Comparison of ENCODE assay signal across 8 cellular contexts in genomic region chr16:22300427-22301071, GRCh38. TPM values are rescaled to one million over a fixed set of nuclear protein-coding genes. Genes with fewer than 3 reads are reported as not detected.
DNase-seq lines count a peak whose midpoint lies in the region; ATAC-seq and TF ChIP-seq lines count a peak whose summit lies in the region.

No MANE protein-coding gene starts in this region.

- CTCF ChIA-PET in activated CD4-positive, alpha-beta memory T cell treated with anti-CD3 and anti-CD28 coated beads, Interleukin-2, amount 10 ng/mL, durations not matched to agents 7 days and 5 days (lab: Charles Lee), result interaction anchor here (0.6 to 7.3 kb wide), 22 partner anchors 8 to 1100 kb away, joined by 3 to 183 read pairs (median 4); partner anchors contain the start of gene EEF2K

- POLR2A ChIA-PET in activated CD4-positive, alpha-beta memory T cell treated with anti-CD3 and anti-CD28 coated beads, Interleukin-2, amount 10 ng/mL, durations not matched to agents 7 days and 5 days (lab: Charles Lee), result interaction anchor here (0.7 to 5.6 kb wide), 6 partner anchors 14 to 110 kb away, joined by 3 to 49 read pairs (median 4); partner anchors contain the start of genes CDR2 and EEF2K
- POLR2A ChIA-PET in naive thymus-derived CD8-positive, alpha-beta T cell (lab: Charles Lee), result interaction anchor here (0.6 to 6.0 kb wide), 4 partner anchors 56 to 108 kb away, joined by 3 to 147 read pairs (median 4); no protein-coding TSS in a partner anchor

- H3K9me3 Mint-ChIP-seq in activated CD4-positive, alpha-beta memory T cell treated with anti-CD3 and anti-CD28 coated beads, Interleukin-2, amount 10 ng/mL, durations not matched to agents 7 days and 5 days, result no peaks in the 10 kb centered on the region
- peaks cover 0 to 7% (median 0%) of the 10 kb centered on the region in 9 donors for H3K9me3 Mint-ChIP-seq in naive thymus-derived CD8-positive, alpha-beta T cell

- DNase-seq in NCI-H2171 treated with DMSO at 0.1 percent for 48 hours (lab: John Stamatoyannopoulos, UW), result peak; percentile 48
- DNase-seq in NCI-H2171 (lab: John Stamatoyannopoulos, UW), result no peak
- peak; percentile 63 for DNase-seq in NCI-H2196 treated with DMSO at 0.1 percent for 48 hours (lab: John Stamatoyannopoulos, UW; ENCODE audit: unreplicated experiment)
- DNase-seq in activated CD4-positive, alpha-beta memory T cell treated with anti-CD3 and anti-CD28 coated beads, Interleukin-2, amount 10 ng/mL, durations not matched to agents 7 days and 5 days, result peak; percentile 63
- DNase-seq in epithelial cell of proximal tubule (ENCODE audit: low read depth), result no peak
- peak in 6 of 10 donors; percentile 17 to 45 (median 37) for DNase-seq in naive thymus-derived CD8-positive, alpha-beta T cell

- H3K27ac Mint-ChIP-seq in activated CD4-positive, alpha-beta memory T cell treated with anti-CD3 and anti-CD28 coated beads, Interleukin-2, amount 10 ng/mL, durations not matched to agents 7 days and 5 days, result peak overlapping the region; percentile 20
- H3K27ac Mint-ChIP-seq in naive thymus-derived CD8-positive, alpha-beta T cell, result peak overlapping the region; percentile 57 to 100 (median 96)

- no peak overlapping the region for H3K4me3 Mint-ChIP-seq in activated CD4-positive, alpha-beta memory T cell treated with anti-CD3 and anti-CD28 coated beads, Interleukin-2, amount 10 ng/mL, durations not matched to agents 7 days and 5 days
- H3K4me3 Mint-ChIP-seq in naive thymus-derived CD8-positive, alpha-beta T cell, result peak overlapping the region; percentile 6 to 78 (median 50)

- no peak for ATAC-seq in naive thymus-derived CD8-positive, alpha-beta T cell
- no peak for ATAC-seq in HG03469 (IDR thresholded peaks at IDR 0.05; ENCODE audit: unreplicated experiment)
- ATAC-seq in GM19324 (IDR thresholded peaks at IDR 0.05; ENCODE audit: low FRiP score, unreplicated experiment), result no peak

- H3K27me3 Mint-ChIP-seq in activated CD4-positive, alpha-beta memory T cell treated with anti-CD3 and anti-CD28 coated beads, Interleukin-2, amount 10 ng/mL, durations not matched to agents 7 days and 5 days, result no peaks in the 10 kb centered on the region
- peaks cover 0 to 4% (median 0%) of the 10 kb centered on the region in 5 donors for H3K27me3 Mint-ChIP-seq in naive thymus-derived CD8-positive, alpha-beta T cell

- peak; percentile 82 for TF ChIP-seq CTCF in epithelial cell of proximal tubule (conservative IDR thresholded peaks at IDR 0.05; ENCODE audit: low read depth, low read length)

- H3K36me3 Mint-ChIP-seq in activated CD4-positive, alpha-beta memory T cell treated with anti-CD3 and anti-CD28 coated beads, Interleukin-2, amount 10 ng/mL, durations not matched to agents 7 days and 5 days (ENCODE audit: low read depth), result peaks cover 32% of the 10 kb centered on the region
- H3K36me3 Mint-ChIP-seq in naive thymus-derived CD8-positive, alpha-beta T cell, result peaks cover 0 to 62% (median 6%) of the 10 kb centered on the region in 3 donors

- peaks cover 42% of the 10 kb centered on the region for H3K4me1 Mint-ChIP-seq in activated CD4-positive, alpha-beta memory T cell treated with anti-CD3 and anti-CD28 coated beads, Interleukin-2, amount 10 ng/mL, durations not matched to agents 7 days and 5 days
- H3K4me1 Mint-ChIP-seq in naive thymus-derived CD8-positive, alpha-beta T cell, result peaks cover 48 to 81% (median 56%) of the 10 kb centered on the region in 4 donors

- no peak overlapping the region for H3K4me3 ChIP-seq in epithelial cell of proximal tubule (ENCODE audit: low read depth, low read length)

RNA-seq across cellular contexts. Expression of gene POLR3E, which starts 3.3 kb away (rescaled TPM):
- total RNA-seq in activated CD4-positive, alpha-beta memory T cell treated with anti-CD3 and anti-CD28 coated beads, Interleukin-2, amount 10 ng/mL, durations not matched to agents 7 days and 5 days, result 10 to 100 TPM; 50.7 TPM
- total RNA-seq in epithelial cell of proximal tubule, result 31.2 and 46.9 TPM in 2 replicates
- 100 to 1,000 TPM; 107 to 110 TPM for total RNA-seq in naive thymus-derived CD8-positive, alpha-beta T cell
- polyA plus RNA-seq in naive thymus-derived CD8-positive, alpha-beta T cell, result 10 to 100 TPM; 11.1 to 13.9 (median 11.5) TPM

Comparison
In these comparisons a context has a peak if more than half of its experiments do, and no peak if none do; other contexts are left out.
1. DNase-seq: peak in NCI-H2171 treated with DMSO at 0.1 percent for 48 hours (single experiment), NCI-H2196 treated with DMSO at 0.1 percent for 48 hours (single experiment), activated CD4-positive, alpha-beta memory T cell treated with anti-CD3 and anti-CD28 coated beads, Interleukin-2, amount 10 ng/mL, durations not matched to agents 7 days and 5 days (single experiment) and naive thymus-derived CD8-positive, alpha-beta T cell (6 of 10); none in NCI-H2171 (single experiment) and epithelial cell of proximal tubule (single experiment).